1 cellular context compared by ENCODE assay signal in genomic region chr4:184382189-184382846, GRCh38.
TF ChIP-seq lines count a peak whose summit lies in the region.

No MANE protein-coding gene starts in this region.

TF ChIP-seq in GM12878, 131 proteins besides CTCF, POLR2A, EP300 and RAD21 (continued from another document):
- TF ChIP-seq ZNF687 (IDR thresholded peaks at IDR 0.05) (peak; percentile 81; the same call in 1 of the 2 replicates), ZNF207 (IDR thresholded peaks at IDR 0.05; ENCODE audit: borderline replicate concordance) (no peak), SRF (IDR thresholded peaks at IDR 0.05; ENCODE audit: low read depth in 2 of 2, low read length in 2 of 2) (no peak), NKRF (conservative IDR thresholded peaks at IDR 0.05) (no peak), SMAD5 (IDR thresholded peaks at IDR 0.05; ENCODE audit: low read depth) (no peak), SREBF1 (IDR thresholded peaks at IDR 0.05; ENCODE audit: low read length) (no peak), IRF5 (IDR thresholded peaks at IDR 0.05; ENCODE audit: borderline replicate concordance) (no peak), TBL1XR1 (IDR thresholded peaks at IDR 0.05; ENCODE audit: low read depth, low read length) (no peak), ZNF384 (IDR thresholded peaks at IDR 0.05; ENCODE audit: borderline replicate concordance, low read depth, low read length) (no peak), BCL11A (IDR thresholded peaks at IDR 0.05; ENCODE audit: low read depth, low read length) (no peak), MEF2A (IDR thresholded peaks at IDR 0.05; ENCODE audit: insufficient read depth, low read depth, low read length) (0 out of 2 replicates have a peak, but pooled peaks have one; percentile 45), CEBPB (IDR thresholded peaks at IDR 0.05; ENCODE audit: borderline replicate concordance in 1 of 2, low read depth in 2 of 2, low read length in 2 of 2) (no peak), NR2C1 (IDR thresholded peaks at IDR 0.05) (no peak), IRF4 (IDR thresholded peaks at IDR 0.05; ENCODE audit: low read depth, low read length) (no peak), SUZ12 (IDR thresholded peaks at IDR 0.05; ENCODE audit: unreplicated experiment) (no peak), CBFB (IDR thresholded peaks at IDR 0.05; ENCODE audit: low read depth) (0 out of 2 replicates have a peak, but pooled peaks have one; percentile 13), TCF12 (IDR thresholded peaks at IDR 0.05; ENCODE audit: low read depth, low read length) (peak; percentile 50; the same call in 1 of the 2 replicates), JUND (IDR thresholded peaks at IDR 0.05; ENCODE audit: low read depth, low read length) (no peak), RCOR1 (conservative IDR thresholded peaks at IDR 0.05; ENCODE audit: low read depth, low read length) (no peak), SP1 (IDR thresholded peaks at IDR 0.05; ENCODE audit: low read depth, low read length) (no peak), BRCA1 (IDR thresholded peaks at IDR 0.05; ENCODE audit: low read depth, low read length) (no peak), ZSCAN29 (IDR thresholded peaks at IDR 0.05) (no peak), TCF3 (IDR thresholded peaks at IDR 0.05; ENCODE audit: borderline replicate concordance, insufficient read depth, low read depth, low read length) (peak; percentile 64; the same call in 1 of the 2 replicates), ZNF24 (IDR thresholded peaks at IDR 0.05) (0 out of 2 replicates have a peak, but pooled peaks have one; percentile 24), ZNF217 (IDR thresholded peaks at IDR 0.05) (no peak), KAT2A (conservative IDR thresholded peaks at IDR 0.05; ENCODE audit: control insufficient read depth, low read depth, low read length) (no peak), BACH1 (IDR thresholded peaks at IDR 0.05; ENCODE audit: borderline replicate concordance) (no peak), EED (IDR thresholded peaks at IDR 0.05; ENCODE audit: low read depth) (no peak), YY1 (IDR thresholded peaks at IDR 0.05; ENCODE audit: low read depth, low read length) (peak; percentile 54; the same call in 1 of the 2 replicates), ESRRA (IDR thresholded peaks at IDR 0.05; ENCODE audit: low read length) (no peak), RB1 (IDR thresholded peaks at IDR 0.05; ENCODE audit: borderline replicate concordance) (no peak), ZBTB40 (IDR thresholded peaks at IDR 0.05; ENCODE audit: borderline replicate concordance) (no peak), RELA (IDR thresholded peaks at IDR 0.05; ENCODE audit: borderline replicate concordance, partially characterized antibody) (no peak), LARP7 (IDR thresholded peaks at IDR 0.05) (no peak), FOXM1 (IDR thresholded peaks at IDR 0.05; ENCODE audit: low read depth, low read length) (peak; percentile 22; the same call in 1 of the 2 replicates), NRF1 (conservative IDR thresholded peaks at IDR 0.05; ENCODE audit: low read depth, low read length) (no peak), IRF3 (IDR thresholded peaks at IDR 0.05) (no peak), POU2F2 (IDR thresholded peaks at IDR 0.05; ENCODE audit: borderline replicate concordance, low read depth, low read length) (peak; percentile 23; the same call in 1 of the 3 replicates), HDAC6 (IDR thresholded peaks at IDR 0.05; ENCODE audit: unreplicated experiment) (no peak), CHD1 (IDR thresholded peaks at IDR 0.05; ENCODE audit: low read depth, low read length) (no peak), BMI1 (IDR thresholded peaks at IDR 0.05; ENCODE audit: borderline replicate concordance) (no peak), KDM1A (IDR thresholded peaks at IDR 0.05; ENCODE audit: borderline replicate concordance) (no peak), PML (IDR thresholded peaks at IDR 0.05; ENCODE audit: low read length) (peak; percentile 61), PRDM15 (CRISPR knock-in tag; IDR thresholded peaks at IDR 0.05) (0 out of 2 replicates have a peak, but pooled peaks have one; percentile 11), SIN3A (IDR thresholded peaks at IDR 0.05; ENCODE audit: low read depth, low read length) (no peak), BHLHE40 (IDR thresholded peaks at IDR 0.05; ENCODE audit: borderline replicate concordance in 1 of 2, low read depth in 2 of 2, low read length in 1 of 2) (no peak), RBBP5 (conservative IDR thresholded peaks at IDR 0.05) (no peak), ZZZ3 (IDR thresholded peaks at IDR 0.05; ENCODE audit: control insufficient read depth, insufficient read length, low read depth) (no peak), RAD51 (IDR thresholded peaks at IDR 0.05) (no peak), EZH2 (IDR thresholded peaks at IDR 0.05; ENCODE audit: borderline replicate concordance, control insufficient read depth, low read depth, low read length) (no peak), MYC (IDR thresholded peaks at IDR 0.05; ENCODE audit: insufficient read depth, insufficient read length, insufficient replicate concordance, low read length, severe bottlenecking) (no peak), STAT3 (IDR thresholded peaks at IDR 0.05; ENCODE audit: low read depth, low read length) (no peak), MYB (IDR thresholded peaks at IDR 0.05; ENCODE audit: borderline replicate concordance, low read depth, low read length) (no peak), IKZF2 (IDR thresholded peaks at IDR 0.05) (peak; percentile 50 to 57; a peak in 2 of 4 replicates)
